Comparison of ENCODE assay signal across 12 cellular contexts in the genomic region with DNA sequence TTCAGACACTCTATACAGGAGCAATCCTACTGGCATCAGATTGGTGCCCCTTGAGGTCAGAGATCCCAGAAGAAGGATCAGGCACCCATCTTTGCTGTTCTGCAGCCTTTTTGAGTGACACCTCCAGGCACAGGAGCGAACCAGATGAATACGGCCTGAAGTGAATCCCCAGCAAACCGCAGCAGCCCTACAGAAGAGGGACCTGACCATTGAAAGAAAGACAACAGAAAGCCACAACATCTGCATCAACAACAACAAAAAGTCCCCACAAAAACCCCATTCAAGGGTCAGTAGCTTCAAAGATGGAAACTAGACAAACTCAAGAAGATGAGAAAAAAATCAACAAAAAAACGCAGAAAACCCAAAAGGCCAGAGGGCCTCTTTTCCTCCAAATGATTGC.
DNase-seq lines count a peak whose midpoint lies in the region; ATAC-seq and TF ChIP-seq lines count a peak whose summit lies in the region.
"Had no signal": no experiment of that assay in that cellular context is flagged by ENCODE, and none has a peak within 500 bp of the region (broad histone marks: within the 10 kb centered on the region; RNA-seq: fewer than 3 reads in every experiment).

No MANE protein-coding gene starts in this region.

- CTCF ChIA-PET in Caco-2 (lab: Charles Lee): no interaction called here

- TF ChIP-seq CTCF in osteoblast (IDR thresholded peaks at IDR 0.05; ENCODE audit: extremely low read depth, low read depth, low read length) (no peak), Caco-2 (IDR thresholded peaks at IDR 0.05; ENCODE audit: insufficient read depth in 1 of 2, low read depth in 1 of 2, low read length in 1 of 2, severe bottlenecking in 1 of 2, unreplicated experiment in 1 of 2) (no peak), heart left ventricle (IDR thresholded peaks at IDR 0.05) (no peak)

- TF ChIP-seq POLR2A in heart left ventricle (IDR thresholded peaks at IDR 0.05): no peak

- no peak overlapping the region for H3K4me3 ChIP-seq in osteoblast (ENCODE audit: insufficient read depth, low read length)
- no peak overlapping the region for H3K4me3 ChIP-seq in Caco-2 (ENCODE audit: low read depth, low read length)
- H3K4me3 ChIP-seq in heart left ventricle: no peak overlapping the region

- no peak overlapping the region for H2AFZ ChIP-seq in osteoblast (ENCODE audit: low read length)

- H3K4me2 ChIP-seq in osteoblast (ENCODE audit: insufficient read depth, low read length): no peak overlapping the region

- DNase-seq in osteoblast (ENCODE audit: insufficient read length, low spot score, missing footprints): peak; percentile 49
- no peak for DNase-seq in Caco-2
- no peak for DNase-seq in NCI-H187 (lab: John Stamatoyannopoulos, UW)
- DNase-seq in DMS 273 treated with DMSO at 0.1 percent for 48 hours (lab: John Stamatoyannopoulos, UW): no peak
- DNase-seq in heart left ventricle: no peak
- DNase-seq: cortex of kidney, DMS79, NCI-H1092 had no signal

- H3K27me3 ChIP-seq in osteoblast (ENCODE audit: insufficient read depth, low read length) (no peaks in the 10 kb centered on the region), Caco-2 (replicated peaks; ENCODE audit: control insufficient read depth, insufficient read depth, low read length) (no peaks in the 10 kb centered on the region), heart left ventricle (no peaks in the 10 kb centered on the region)

- BruUV-seq in Caco-2 (replicated peaks; lab: Mats Ljungman, UMichigan): no TSS peak

- H3K9me3 Mint-ChIP-seq in Caco-2 (ENCODE audit: unreplicated experiment): no peaks in the 10 kb centered on the region

- no peaks in the 10 kb centered on the region for H3K36me3 Mint-ChIP-seq in Caco-2 (ENCODE audit: insufficient read depth, unreplicated experiment)

- no peaks in the 10 kb centered on the region for H4K20me1 ChIP-seq in osteoblast (ENCODE audit: insufficient read depth, low read length)

- no peak overlapping the region for H3K27ac Mint-ChIP-seq in Caco-2 (ENCODE audit: unreplicated experiment)
- H3K27ac Mint-ChIP-seq: activated T-helper 1 cell treated with anti-CD3 and anti-CD28 coated beads, Interleukin-12 subunit alpha, Interleukin-12 subunit beta, Interleukin-2, Interleukin-4 antibody, amounts not matched to agents 30 ng/mL and 10 ng/mL and 1 ng/mL, durations not matched to agents 14 hours and 24 hours and 36 hours had no signal

- intact Hi-C loops in Caco-2 (cut with micrococcal nuclease; ENCODE audit: unreplicated experiment) (no loop called here), heart left ventricle (cut with DNase I) (loop anchor here in 1 of 10 donors (5.0 kb wide), 1 partner anchor 49 kb away; no protein-coding TSS in a partner anchor)

- ATAC-seq in GM18907 (IDR thresholded peaks at IDR 0.05; ENCODE audit: unreplicated experiment) (peak; percentile 95), GM21825 (IDR thresholded peaks at IDR 0.05; ENCODE audit: unreplicated experiment) (peak; percentile 84), HG03342 (IDR thresholded peaks at IDR 0.05; ENCODE audit: unreplicated experiment) (peak; percentile 77), heart left ventricle (no peak)

- H3K4me1 ChIP-seq in osteoblast (ENCODE audit: insufficient read depth, low read length) (no peaks in the 10 kb centered on the region), Caco-2 (no peaks in the 10 kb centered on the region), heart left ventricle (peaks cover 0 to 21% (median 3%) of the 10 kb centered on the region in 12 donors)

- H3K36me3 ChIP-seq in osteoblast (ENCODE audit: insufficient read depth, low read length) (no peaks in the 10 kb centered on the region), Caco-2 (ENCODE audit: control insufficient read depth, insufficient read depth, low read length) (no peaks in the 10 kb centered on the region), heart left ventricle (no peaks in the 10 kb centered on the region)

- H3K79me2 ChIP-seq in osteoblast (ENCODE audit: insufficient read depth, low read length): no peaks in the 10 kb centered on the region

- H3K27me3 Mint-ChIP-seq in Caco-2 (ENCODE audit: insufficient read depth, unreplicated experiment): peaks cover 4% of the 10 kb centered on the region

- POLR2A ChIA-PET in Caco-2 (lab: Charles Lee): no interaction called here

- H3K4me3 Mint-ChIP-seq in Caco-2 (ENCODE audit: unreplicated experiment): no peak overlapping the region
- H3K4me3 Mint-ChIP-seq: activated T-helper 1 cell treated with anti-CD3 and anti-CD28 coated beads, Interleukin-12 subunit alpha, Interleukin-12 subunit beta, Interleukin-2, Interleukin-4 antibody, amounts not matched to agents 30 ng/mL and 10 ng/mL and 1 ng/mL, durations not matched to agents 14 hours and 24 hours and 36 hours had no signal

- H3K9me3 ChIP-seq in osteoblast (ENCODE audit: low read depth, low read length) (no peaks in the 10 kb centered on the region), Caco-2 (no peaks in the 10 kb centered on the region), heart left ventricle (peaks cover 0 to 8% (median 0%) of the 10 kb centered on the region in 12 donors)

- H3K27ac ChIP-seq in osteoblast (ENCODE audit: low read depth, low read length) (no peak overlapping the region), heart left ventricle (peak overlapping the region in 2 of 12 donors; percentile 5 to 35)

- WGBS in heart left ventricle, 4 donors: 68 to 96% (median 89%) methylated on average over 4 of the region's 4 CpGs

- no peaks in the 10 kb centered on the region for H3K4me1 Mint-ChIP-seq in Caco-2 (ENCODE audit: low read depth, unreplicated experiment)

Comparison
In these comparisons a context has a peak if more than half of its experiments do, and no peak if none do; other contexts are left out.
1. ATAC-seq: peak in GM18907 (single experiment), GM21825 (single experiment) and HG03342 (single experiment); none in heart left ventricle (0 of 4).